In genomic region chr2:204064119-204064518, GRCh38 we compare ENCODE assay signal across 37 cellular contexts.
"Had no signal": no experiment of that assay in that cellular context is flagged by ENCODE, and none has a peak within 500 bp of the region (broad histone marks: within the 10 kb centered on the region; RNA-seq: fewer than 3 reads in every experiment).

No MANE protein-coding gene starts in this region.

- H3K9me3 ChIP-seq: adrenal gland, ascending aorta, body of pancreas, breast epithelium had no signal

- H3K27ac Mint-ChIP-seq: activated naive CD4-positive, alpha-beta T cell treated with anti-CD3 and anti-CD28 coated beads for 36 hours; activated naive CD4-positive, alpha-beta T cell treated with anti-CD3 and anti-CD28 coated beads, Interleukin-2, amount 10 ng/mL, durations not matched to agents 7 days and 5 days; activated naive CD4-positive, alpha-beta T cell treated with anti-CD3 and anti-CD28 coated beads, Interleukin-2, amount 50 U/mL, for 24 hours; activated naive CD4-positive, alpha-beta T cell treated with anti-CD3 and anti-CD28 coated beads, Interleukin-2, amount 50 U/mL, for 72 hours; activated naive CD8-positive, alpha-beta T cell; activated naive CD8-positive, alpha-beta T cell treated with anti-CD3 and anti-CD28 coated beads for 36 hours; activated naive CD8-positive, alpha-beta T cell treated with anti-CD3 and anti-CD28 coated beads, Interleukin-2, amount 10 ng/mL, durations not matched to agents 7 days and 5 days; activated naive CD8-positive, alpha-beta T cell treated with anti-CD3 and anti-CD28 coated beads, Interleukin-2, amount 50 U/mL, for 24 hours; activated T-cell treated with anti-CD3 and anti-CD28 coated beads, Interleukin-2, amount 50 U/mL, for 24 hours; activated T-cell treated with anti-CD3 and anti-CD28 coated beads, Interleukin-2, amount 50 U/mL, for 72 hours; activated T-helper 1 cell treated with anti-CD3 and anti-CD28 coated beads, Interleukin-12 subunit alpha, Interleukin-12 subunit beta, Interleukin-2, Interleukin-4 antibody, amounts not matched to agents 30 ng/mL and 10 ng/mL and 1 ng/mL, durations not matched to agents 14 hours and 24 hours and 36 hours; activated T-helper 17 cell treated with anti-CD3 and anti-CD28 coated beads, Interleukin-2, amount 50 U/mL, for 72 hours; activated T-helper 2 cell treated with anti-CD3 and anti-CD28 coated beads, Interferon-gamma antibody, Interleukin-2, Interleukin-4, amounts not matched to agents 10 μg/mL and 5 μg/mL and 100 μg/mL, durations not matched to agents 14 hours and 24 hours and 36 hours; brain had no signal

- H3K36me3 ChIP-seq: adrenal gland, ascending aorta, brain microvascular endothelial cell, breast epithelium, cardiac muscle cell had no signal

- H3K27ac ChIP-seq: adrenal gland, ascending aorta, body of pancreas, brain microvascular endothelial cell, breast epithelium, cardiac muscle cell had no signal

- H3K27me3 Mint-ChIP-seq: activated T-cell treated with anti-CD3 and anti-CD28 coated beads, Interleukin-2, amount 50 U/mL, for 24 hours; activated T-helper 17 cell treated with anti-CD3 and anti-CD28 coated beads, Interleukin-2, amount 50 U/mL, for 72 hours; brain had no signal

- H3K9me3 Mint-ChIP-seq: activated naive CD4-positive, alpha-beta T cell treated with anti-CD3 and anti-CD28 coated beads for 36 hours; activated naive CD4-positive, alpha-beta T cell treated with anti-CD3 and anti-CD28 coated beads, Interleukin-2, amount 10 ng/mL, durations not matched to agents 7 days and 5 days; activated naive CD4-positive, alpha-beta T cell treated with anti-CD3 and anti-CD28 coated beads, Interleukin-2, amount 50 U/mL, for 24 hours; activated naive CD8-positive, alpha-beta T cell treated with anti-CD3 and anti-CD28 coated beads for 36 hours; activated naive CD8-positive, alpha-beta T cell treated with anti-CD3 and anti-CD28 coated beads, Interleukin-2, amount 10 ng/mL, durations not matched to agents 7 days and 5 days; activated naive CD8-positive, alpha-beta T cell treated with anti-CD3 and anti-CD28 coated beads, Interleukin-2, amount 50 U/mL, for 24 hours; activated T-cell treated with anti-CD3 and anti-CD28 coated beads, Interleukin-2, amount 50 U/mL, for 24 hours; activated T-cell treated with anti-CD3 and anti-CD28 coated beads, Interleukin-2, amount 50 U/mL, for 4 hours; activated T-cell treated with anti-CD3 and anti-CD28 coated beads, Interleukin-2, amount 50 U/mL, for 72 hours; activated T-helper 17 cell treated with anti-CD3 and anti-CD28 coated beads, Interleukin-2, amount 50 U/mL, for 72 hours; activated T-helper 2 cell treated with anti-CD3 and anti-CD28 coated beads, Interferon-gamma antibody, Interleukin-2, Interleukin-4, amounts not matched to agents 10 μg/mL and 5 μg/mL and 100 μg/mL, durations not matched to agents 14 hours and 24 hours and 36 hours; central memory CD8-positive, alpha-beta T cell had no signal

- H3K4me3 ChIP-seq: adrenal gland, ascending aorta, body of pancreas, breast epithelium, cardiac muscle cell had no signal

- H3K4me1 ChIP-seq: adrenal gland, ascending aorta, body of pancreas, breast epithelium had no signal

- H3K4me1 Mint-ChIP-seq: activated naive CD4-positive, alpha-beta T cell treated with anti-CD3 and anti-CD28 coated beads, Interleukin-2, amount 10 ng/mL, durations not matched to agents 7 days and 5 days; activated naive CD4-positive, alpha-beta T cell treated with anti-CD3 and anti-CD28 coated beads, Interleukin-2, amount 50 U/mL, for 24 hours; activated naive CD8-positive, alpha-beta T cell treated with anti-CD3 and anti-CD28 coated beads for 36 hours; activated naive CD8-positive, alpha-beta T cell treated with anti-CD3 and anti-CD28 coated beads, Interleukin-2, amount 10 ng/mL, durations not matched to agents 7 days and 5 days; activated naive CD8-positive, alpha-beta T cell treated with anti-CD3 and anti-CD28 coated beads, Interleukin-2, amount 50 U/mL, for 24 hours; activated T-helper 17 cell treated with anti-CD3 and anti-CD28 coated beads, Interleukin-2, amount 50 U/mL, for 72 hours; central memory CD8-positive, alpha-beta T cell had no signal

- H3K36me3 Mint-ChIP-seq: activated naive CD4-positive, alpha-beta T cell treated with anti-CD3 and anti-CD28 coated beads, Interleukin-2, amount 10 ng/mL, durations not matched to agents 7 days and 5 days; activated naive CD4-positive, alpha-beta T cell treated with anti-CD3 and anti-CD28 coated beads, Interleukin-2, amount 50 U/mL, for 24 hours; activated naive CD8-positive, alpha-beta T cell; activated naive CD8-positive, alpha-beta T cell treated with anti-CD3 and anti-CD28 coated beads for 36 hours; activated naive CD8-positive, alpha-beta T cell treated with anti-CD3 and anti-CD28 coated beads, Interleukin-2, amount 10 ng/mL, durations not matched to agents 7 days and 5 days; brain had no signal

- DNase-seq: activated effector memory CD4-positive, alpha-beta T cell treated with anti-CD3 and anti-CD28 coated beads, Interleukin-2, amount 50 U/mL, for 16 hours; activated effector memory CD4-positive, alpha-beta T cell treated with Interleukin-2 at 50 U/mL for 16 hours; activated gamma-delta T cell; activated gamma-delta T cell treated with Interleukin-2 at 50 U/mL for 16 hours; activated naive CD4-positive, alpha-beta T cell; activated naive CD4-positive, alpha-beta T cell treated with anti-CD3 and anti-CD28 coated beads for 36 hours; activated naive CD4-positive, alpha-beta T cell treated with anti-CD3 and anti-CD28 coated beads, Interleukin-2, amount 10 ng/mL, durations not matched to agents 7 days and 5 days; activated naive CD4-positive, alpha-beta T cell treated with anti-CD3 and anti-CD28 coated beads, Interleukin-2, amount 50 U/mL, for 16 hours; activated naive CD4-positive, alpha-beta T cell treated with Interleukin-2 at 50 U/mL for 16 hours; activated naive CD8-positive, alpha-beta T cell treated with anti-CD3 and anti-CD28 coated beads for 36 hours; activated naive CD8-positive, alpha-beta T cell treated with anti-CD3 and anti-CD28 coated beads, Interleukin-2, amount 10 ng/mL, durations not matched to agents 7 days and 5 days; activated naive CD8-positive, alpha-beta T cell treated with anti-CD3 and anti-CD28 coated beads, Interleukin-2, amount 50 U/mL, for 24 hours; activated T-cell treated with anti-CD3 and anti-CD28 coated beads, Interleukin-2, amount 50 U/mL, for 24 hours; activated T-cell treated with anti-CD3 and anti-CD28 coated beads, Interleukin-2, amount 50 U/mL, for 4 hours; activated T-cell treated with anti-CD3 and anti-CD28 coated beads, Interleukin-2, amount 50 U/mL, for 48 hours; activated T-cell treated with anti-CD3 and anti-CD28 coated beads, Interleukin-2, amount 50 U/mL, for 72 hours; adrenal gland; amniotic stem cell; amygdala; anterior cingulate cortex; aorta; body of pancreas; brain microvascular endothelial cell; caudate nucleus; central memory CD4-positive, alpha-beta T cell; cerebellar nuclear complex had no signal

- H3K4me3 Mint-ChIP-seq: activated naive CD4-positive, alpha-beta T cell treated with anti-CD3 and anti-CD28 coated beads for 36 hours; activated naive CD4-positive, alpha-beta T cell treated with anti-CD3 and anti-CD28 coated beads, Interleukin-2, amount 10 ng/mL, durations not matched to agents 7 days and 5 days; activated naive CD4-positive, alpha-beta T cell treated with anti-CD3 and anti-CD28 coated beads, Interleukin-2, amount 50 U/mL, for 24 hours; activated naive CD8-positive, alpha-beta T cell; activated naive CD8-positive, alpha-beta T cell treated with anti-CD3 and anti-CD28 coated beads for 36 hours; activated naive CD8-positive, alpha-beta T cell treated with anti-CD3 and anti-CD28 coated beads, Interleukin-2, amount 10 ng/mL, durations not matched to agents 7 days and 5 days; activated naive CD8-positive, alpha-beta T cell treated with anti-CD3 and anti-CD28 coated beads, Interleukin-2, amount 50 U/mL, for 24 hours; activated T-cell treated with anti-CD3 and anti-CD28 coated beads, Interleukin-2, amount 50 U/mL, for 24 hours; activated T-cell treated with anti-CD3 and anti-CD28 coated beads, Interleukin-2, amount 50 U/mL, for 4 hours; activated T-cell treated with anti-CD3 and anti-CD28 coated beads, Interleukin-2, amount 50 U/mL, for 72 hours; activated T-helper 1 cell treated with anti-CD3 and anti-CD28 coated beads, Interleukin-12 subunit alpha, Interleukin-12 subunit beta, Interleukin-2, Interleukin-4 antibody, amounts not matched to agents 30 ng/mL and 10 ng/mL and 1 ng/mL, durations not matched to agents 14 hours and 24 hours and 36 hours; activated T-helper 17 cell treated with anti-CD3 and anti-CD28 coated beads, Interleukin-2, amount 50 U/mL, for 72 hours; brain; central memory CD8-positive, alpha-beta T cell had no signal
